31 cellular contexts compared by ENCODE assay signal in genomic region chr6:125107896-125108295, GRCh38. TPM values are rescaled to one million over a fixed set of nuclear protein-coding genes. Genes with fewer than 3 reads are reported as not detected.
"Had no signal": no experiment of that assay in that cellular context is flagged by ENCODE, and none has a peak within 500 bp of the region (broad histone marks: within the 10 kb centered on the region; RNA-seq: fewer than 3 reads in every experiment).

No MANE protein-coding gene starts in this region.

- H3K27me3 Mint-ChIP-seq: activated CD4-positive, alpha-beta memory T cell treated with anti-CD3 and anti-CD28 coated beads for 36 hours; activated CD4-positive, alpha-beta T cell treated with anti-CD3 and anti-CD28 coated beads, Interleukin-2, amount 10 ng/mL, durations not matched to agents 7 days and 5 days; activated naive CD8-positive, alpha-beta T cell treated with anti-CD3 and anti-CD28 coated beads, Interleukin-2, amount 50 U/mL, for 24 hours; central memory CD8-positive, alpha-beta T cell had no signal

- H3K27ac ChIP-seq: ascending aorta, body of pancreas, SJSA1, VCaP had no signal

- FAIRE-seq: TTC549 had no signal

- H3K27me3 ChIP-seq: ascending aorta, body of pancreas, SJSA1 had no signal

- H3K4me1 Mint-ChIP-seq: activated CD4-positive, alpha-beta T cell treated with anti-CD3 and anti-CD28 coated beads, Interleukin-2, amount 10 ng/mL, durations not matched to agents 7 days and 5 days; activated naive CD8-positive, alpha-beta T cell treated with anti-CD3 and anti-CD28 coated beads, Interleukin-2, amount 50 U/mL, for 24 hours; central memory CD8-positive, alpha-beta T cell had no signal

- H3K4me1 ChIP-seq: body of pancreas had no signal

- H3K4me3 ChIP-seq: ascending aorta, body of pancreas, SJSA1 had no signal

- H3K4me3 Mint-ChIP-seq: activated CD4-positive, alpha-beta memory T cell treated with anti-CD3 and anti-CD28 coated beads for 36 hours; activated CD4-positive, alpha-beta T cell treated with anti-CD3 and anti-CD28 coated beads, Interleukin-2, amount 10 ng/mL, durations not matched to agents 7 days and 5 days; activated naive CD8-positive, alpha-beta T cell treated with anti-CD3 and anti-CD28 coated beads, Interleukin-2, amount 50 U/mL, for 24 hours; activated T-cell treated with anti-CD3 and anti-CD28 coated beads, Interleukin-2, amount 50 U/mL, for 4 hours; central memory CD8-positive, alpha-beta T cell had no signal

- ATAC-seq: activated naive CD4-positive, alpha-beta T cell treated with anti-CD3 and anti-CD28 coated beads, Interleukin-2, amount 50 U/mL, for 72 hours; activated naive CD8-positive, alpha-beta T cell treated with anti-CD3 and anti-CD28 coated beads, Interleukin-2, amount 50 U/mL, for 24 hours; activated T-cell treated with anti-CD3 and anti-CD28 coated beads, Interleukin-2, amount 50 U/mL, for 4 hours; body of pancreas; Panc1; SK-N-SH treated with all-trans-retinoic acid at 6 μM for 48 hours had no signal

- H3K36me3 ChIP-seq: ascending aorta, SJSA1 had no signal

- DNase-seq: activated CD4-positive, alpha-beta memory T cell treated with anti-CD3 and anti-CD28 coated beads for 36 hours; activated CD4-positive, alpha-beta T cell treated with anti-CD3 and anti-CD28 coated beads, Interleukin-2, amount 10 ng/mL, durations not matched to agents 7 days and 5 days; activated CD4-positive, CD25-positive, alpha-beta regulatory T cell; activated CD8-positive, alpha-beta memory T cell treated with anti-CD3 and anti-CD28 coated beads for 24 hours; activated effector memory CD4-positive, alpha-beta T cell treated with anti-CD3 and anti-CD28 coated beads, Interleukin-2, amount 50 U/mL, for 16 hours; activated naive CD4-positive, alpha-beta T cell treated with Interleukin-2 at 50 U/mL for 16 hours; activated naive CD8-positive, alpha-beta T cell treated with anti-CD3 and anti-CD28 coated beads, Interleukin-2, amount 50 U/mL, for 24 hours; activated T-cell treated with anti-CD3 and anti-CD28 coated beads, Interleukin-2, amount 50 U/mL, for 4 hours; amniotic stem cell; body of pancreas; Karpas-422; NCI-H1092 treated with DMSO at 0.1 percent for 48 hours; NCI-H1417 treated with DMSO at 0.1 percent for 48 hours; NCI-H1694 treated with DMSO at 0.1 percent for 48 hours; NCI-H2029 treated with DMSO at 0.1 percent for 48 hours; NCI-H345; NCI-H510A; NCI-H526 treated with DMSO at 0.1 percent for 48 hours; NCI-H82; SHP77; SW 1271; T-helper 9 cell had no signal

- H3K27ac Mint-ChIP-seq: activated CD4-positive, alpha-beta memory T cell treated with anti-CD3 and anti-CD28 coated beads for 36 hours; activated CD4-positive, alpha-beta T cell treated with anti-CD3 and anti-CD28 coated beads, Interleukin-2, amount 10 ng/mL, durations not matched to agents 7 days and 5 days; activated naive CD4-positive, alpha-beta T cell treated with anti-CD3 and anti-CD28 coated beads, Interleukin-2, amount 50 U/mL, for 72 hours; activated naive CD8-positive, alpha-beta T cell treated with anti-CD3 and anti-CD28 coated beads, Interleukin-2, amount 50 U/mL, for 24 hours had no signal

RNA-seq across cellular contexts. Expression of gene TPD52L1, which starts 45.7 kb away (rescaled TPM):
- total RNA-seq: activated CD4-positive, alpha-beta T cell treated with anti-CD3 and anti-CD28 coated beads, Interleukin-2, amount 10 ng/mL, durations not matched to agents 7 days and 5 days; T-helper 1 cell treated with Interleukin-12 subunit alpha and Interleukin-12 subunit beta and Interleukin-4 antibody, amounts not matched to agents 30 ng/mL and 1 ng/mL, for 36 hours had no signal
